8 cellular contexts compared by ENCODE assay signal in genomic region chr17:66691644-66692500, GRCh38.
DNase-seq lines count a peak whose midpoint lies in the region; ATAC-seq and TF ChIP-seq lines count a peak whose summit lies in the region.

No MANE protein-coding gene starts in this region.

- H3K27me3 ChIP-seq in osteoblast (ENCODE audit: insufficient read depth, low read length) (no peaks in the 10 kb centered on the region), smooth muscle cell (ENCODE audit: low read depth) (no peaks in the 10 kb centered on the region)

- H3K36me3 Mint-ChIP-seq in dendritic cell treated with granulocyte-macrophage colony-stimulating factor and Interleukin-4, amounts not matched to agents 40 ng/mL and 50 ng/mL, for 4 days (ENCODE audit: low read depth), result peaks cover 55% of the 10 kb centered on the region

- TF ChIP-seq CTCF in GM12865 (IDR thresholded peaks at IDR 0.05; ENCODE audit: insufficient read depth, low read depth, low read length, missing control alignments) (no peak), osteoblast (IDR thresholded peaks at IDR 0.05; ENCODE audit: extremely low read depth, low read depth, low read length) (no peak), smooth muscle cell (IDR thresholded peaks at IDR 0.05; ENCODE audit: borderline replicate concordance, insufficient read depth, poor library complexity, severe bottlenecking) (no peak)

- H3K36me3 ChIP-seq in osteoblast (ENCODE audit: insufficient read depth, low read length) (peaks cover 48% of the 10 kb centered on the region), smooth muscle cell (ENCODE audit: low read depth) (no peaks in the 10 kb centered on the region)

- WGBS in smooth muscle cell (ENCODE audit: low lambda C conversion rate), result 81% methylated on average over 13 of the region's 13 CpGs

- peak overlapping the region; percentile 51 for H3K27ac Mint-ChIP-seq in dendritic cell treated with granulocyte-macrophage colony-stimulating factor and Interleukin-4, amounts not matched to agents 40 ng/mL and 50 ng/mL, for 4 days

- intact Hi-C loops in dendritic cell treated with granulocyte-macrophage colony-stimulating factor and Interleukin-4, amounts not matched to agents 40 ng/mL and 50 ng/mL, for 4 days (cut with micrococcal nuclease), result no loop called here

- ATAC-seq in GM21717 (IDR thresholded peaks at IDR 0.05; ENCODE audit: unreplicated experiment), result no peak

- DNase-seq in GM12865 (ENCODE audit: low read depth), result peak; percentile 31
- DNase-seq in NCI-H526 treated with DMSO at 0.1 percent for 48 hours (lab: John Stamatoyannopoulos, UW), result peak; percentile 8
- DNase-seq in osteoblast (ENCODE audit: insufficient read length, low spot score, missing footprints), result peak; percentile 84
- DNase-seq in smooth muscle cell (lab: John Stamatoyannopoulos, UW; ENCODE audit: unreplicated experiment), result no peak
- DNase-seq in DMS79 (lab: John Stamatoyannopoulos, UW), result no peak
- no peak for DNase-seq in cerebellar nuclear complex (lab: John Stamatoyannopoulos, UW)

- H3F3A ChIP-seq in smooth muscle cell (ENCODE audit: low read depth), result no peaks in the 10 kb centered on the region

- peaks cover 16% of the 10 kb centered on the region for H3K4me1 Mint-ChIP-seq in dendritic cell treated with granulocyte-macrophage colony-stimulating factor and Interleukin-4, amounts not matched to agents 40 ng/mL and 50 ng/mL, for 4 days (ENCODE audit: low read depth)

- peak overlapping the region; percentile 23 for H3K4me3 ChIP-seq in GM12865 (ENCODE audit: low read depth, low read length)
- no peak overlapping the region for H3K4me3 ChIP-seq in osteoblast (ENCODE audit: insufficient read depth, low read length)
- H3K4me3 ChIP-seq in smooth muscle cell, result no peak overlapping the region

- H3K9me3 ChIP-seq in osteoblast (ENCODE audit: low read depth, low read length), result no peaks in the 10 kb centered on the region
- no peaks in the 10 kb centered on the region for H3K9me3 ChIP-seq in smooth muscle cell (replicated peaks; ENCODE audit: low read depth)

- H3K79me2 ChIP-seq in osteoblast (ENCODE audit: insufficient read depth, low read length), result no peaks in the 10 kb centered on the region
- H3K79me2 ChIP-seq in smooth muscle cell (ENCODE audit: low read depth), result no peaks in the 10 kb centered on the region

- H3K4me1 ChIP-seq in osteoblast (ENCODE audit: insufficient read depth, low read length) (peaks cover 12% of the 10 kb centered on the region), smooth muscle cell (ENCODE audit: low read depth) (no peaks in the 10 kb centered on the region)

- no peak overlapping the region for H3K9ac ChIP-seq in smooth muscle cell (ENCODE audit: low read depth)

- H3K27ac ChIP-seq in osteoblast (ENCODE audit: low read depth, low read length), result peak overlapping the region; percentile 52
- no peak overlapping the region for H3K27ac ChIP-seq in smooth muscle cell (ENCODE audit: low read depth)

- H2AFZ ChIP-seq in osteoblast (ENCODE audit: low read length), result peak overlapping the region; percentile 26
- H2AFZ ChIP-seq in smooth muscle cell (ENCODE audit: low read depth), result no peak overlapping the region

- H3K4me3 Mint-ChIP-seq in dendritic cell treated with granulocyte-macrophage colony-stimulating factor and Interleukin-4, amounts not matched to agents 40 ng/mL and 50 ng/mL, for 4 days, result no peak overlapping the region

- no peaks in the 10 kb centered on the region for H3K27me3 Mint-ChIP-seq in dendritic cell treated with granulocyte-macrophage colony-stimulating factor and Interleukin-4, amounts not matched to agents 40 ng/mL and 50 ng/mL, for 4 days

- H3K4me2 ChIP-seq in osteoblast (ENCODE audit: insufficient read depth, low read length) (peak overlapping the region; percentile 1), smooth muscle cell (no peak overlapping the region)

- peaks cover 3% of the 10 kb centered on the region for H3K9me3 Mint-ChIP-seq in dendritic cell treated with granulocyte-macrophage colony-stimulating factor and Interleukin-4, amounts not matched to agents 40 ng/mL and 50 ng/mL, for 4 days

- H4K20me1 ChIP-seq in osteoblast (ENCODE audit: insufficient read depth, low read length) (peaks cover 11% of the 10 kb centered on the region), smooth muscle cell (ENCODE audit: low read depth) (no peaks in the 10 kb centered on the region)

Comparison
In these comparisons a context has a peak if more than half of its experiments do, and no peak if none do; other contexts are left out.
1. DNase-seq: peak in GM12865 (single experiment), NCI-H526 treated with DMSO at 0.1 percent for 48 hours (single experiment) and osteoblast (single experiment); none in smooth muscle cell (single experiment), DMS79 (single experiment) and cerebellar nuclear complex (0 of 2).